ENCODE assay signal across 1 cellular context in the genomic region with DNA sequence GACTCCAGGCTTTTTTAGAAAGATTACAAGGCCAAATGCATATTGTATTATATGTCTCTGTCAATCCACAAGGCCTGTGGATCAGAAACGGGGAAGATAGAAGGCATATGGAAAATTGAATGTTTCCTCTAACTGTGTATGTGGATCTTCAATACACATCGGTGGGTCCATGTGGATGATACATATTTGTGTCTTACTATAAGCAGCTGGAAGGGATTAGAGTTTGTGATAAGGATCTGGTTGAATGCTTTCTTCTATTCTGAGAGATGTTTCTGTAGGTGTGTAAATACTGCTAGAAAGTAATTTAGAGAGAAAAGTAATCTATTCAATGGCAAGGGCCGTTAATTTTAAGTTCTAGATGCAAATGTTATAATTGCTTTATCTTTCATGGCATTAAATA.
TF ChIP-seq lines count a peak whose summit lies in the region.

No MANE protein-coding gene starts in this region.

TF ChIP-seq in SK-N-SH treated with all-trans-retinoic acid at 6 μM for 48 hours, 23 proteins besides CTCF, POLR2A, EP300 and RAD21 (continued from another document):
- TF ChIP-seq, protein P1, sequence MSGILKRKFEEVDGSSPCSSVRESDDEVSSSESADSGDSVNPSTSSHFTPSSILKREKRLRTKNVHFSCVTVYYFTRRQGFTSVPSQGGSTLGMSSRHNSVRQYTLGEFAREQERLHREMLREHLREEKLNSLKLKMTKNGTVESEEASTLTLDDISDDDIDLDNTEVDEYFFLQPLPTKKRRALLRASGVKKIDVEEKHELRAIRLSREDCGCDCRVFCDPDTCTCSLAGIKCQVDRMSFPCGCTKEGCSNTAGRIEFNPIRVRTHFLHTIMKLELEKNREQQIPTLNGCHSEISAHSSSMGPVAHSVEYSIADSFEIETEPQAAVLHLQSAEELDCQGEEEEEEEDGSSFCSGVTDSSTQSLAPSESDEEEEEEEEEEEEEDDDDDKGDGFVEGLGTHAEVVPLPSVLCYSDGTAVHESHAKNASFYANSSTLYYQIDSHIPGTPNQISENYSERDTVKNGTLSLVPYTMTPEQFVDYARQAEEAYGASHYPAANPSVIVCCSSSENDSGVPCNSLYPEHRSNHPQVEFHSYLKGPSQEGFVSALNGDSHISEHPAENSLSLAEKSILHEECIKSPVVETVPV (CRISPR knock-in tag; IDR thresholded peaks at IDR 0.05): no peak
